Comparison of ENCODE assay signal across 21 cellular contexts in genomic region chr2:8976847-8977246, GRCh38.
"Had no signal": no experiment of that assay in that cellular context is flagged by ENCODE, and none has a peak within 500 bp of the region (broad histone marks: within the 10 kb centered on the region; RNA-seq: fewer than 3 reads in every experiment).

No MANE protein-coding gene starts in this region.

- H3K9me3 ChIP-seq: colonic mucosa, esophagus squamous epithelium, gastrocnemius medialis, mucosa of descending colon, prostate gland, right atrium auricular region, sigmoid colon, testis, tibial artery, upper lobe of left lung had no signal

- H3K27ac ChIP-seq: colonic mucosa, esophagus squamous epithelium, gastrocnemius medialis, prostate gland, right atrium auricular region, spleen, testis, tibial artery had no signal

- DNase-seq: colonic mucosa; effector memory CD4-positive, alpha-beta T cell; esophagus squamous epithelium; gastrocnemius medialis; kidney; mucosa of descending colon; naive B cell; sigmoid colon; spleen; stimulated activated CD4-positive, alpha-beta T cell treated with anti-CD3 and anti-CD28 coated beads, Interleukin-4, amount 100 ng/mL, for 4 hours; stimulated activated naive CD8-positive, alpha-beta T cell treated with anti-CD3 and anti-CD28 coated beads, Interleukin-15, Interleukin-2, amounts not matched to agents 100 U/mL and 50 U/mL, for 24 hours; substantia nigra; testis; tibial artery; upper lobe of left lung had no signal

- H3K27me3 ChIP-seq: colonic mucosa, esophagus squamous epithelium, gastrocnemius medialis, right atrium auricular region, sigmoid colon, spleen, testis, tibial artery, upper lobe of left lung had no signal

- H3K4me3 ChIP-seq: colonic mucosa, esophagus squamous epithelium, gastrocnemius medialis, lung, mucosa of descending colon, prostate gland, right atrium auricular region, sigmoid colon, spleen, testis, tibial artery, upper lobe of left lung had no signal

- ATAC-seq: gastrocnemius medialis; left lobe of liver; natural killer cell treated with Interleukin-12 subunit alpha and Interleukin-12 subunit beta and Interleukin-15 and Interleukin-18, amount 100 ng/mL, for 72 hours; stimulated activated memory B cell treated with anti-CD40 and anti-IgM and Interleukin-4, amounts not matched to agents 10 μg/mL and 1 μg/mL and 100 μg/mL, for 72 hours; stimulated activated naive CD8-positive, alpha-beta T cell treated with anti-CD3 and anti-CD28 coated beads, Interleukin-15, Interleukin-2, amounts not matched to agents 100 U/mL and 50 U/mL, for 24 hours had no signal

- H3K36me3 ChIP-seq: colonic mucosa, esophagus squamous epithelium, gastrocnemius medialis, prostate gland, right atrium auricular region, sigmoid colon, spleen, tibial artery, upper lobe of left lung had no signal

- H3K4me1 ChIP-seq: colonic mucosa, gastrocnemius medialis, prostate gland, spleen, testis, tibial artery had no signal
